In genomic region chr21:38244407-38244787, GRCh38 we compare ENCODE assay signal across 1 cellular context.
TF ChIP-seq lines count a peak whose summit lies in the region.

No MANE protein-coding gene starts in this region.

TF ChIP-seq in WTC11, 78 proteins besides CTCF, POLR2A, EP300 and RAD21 (continued from another document):
- no peak for TF ChIP-seq CREB1 (CRISPR knock-in tag; IDR thresholded peaks at IDR 0.05)
TF ChIP-seq in WTC11: peak in this region for 0.
